ENCODE assay signal across 24 cellular contexts in the genomic region with DNA sequence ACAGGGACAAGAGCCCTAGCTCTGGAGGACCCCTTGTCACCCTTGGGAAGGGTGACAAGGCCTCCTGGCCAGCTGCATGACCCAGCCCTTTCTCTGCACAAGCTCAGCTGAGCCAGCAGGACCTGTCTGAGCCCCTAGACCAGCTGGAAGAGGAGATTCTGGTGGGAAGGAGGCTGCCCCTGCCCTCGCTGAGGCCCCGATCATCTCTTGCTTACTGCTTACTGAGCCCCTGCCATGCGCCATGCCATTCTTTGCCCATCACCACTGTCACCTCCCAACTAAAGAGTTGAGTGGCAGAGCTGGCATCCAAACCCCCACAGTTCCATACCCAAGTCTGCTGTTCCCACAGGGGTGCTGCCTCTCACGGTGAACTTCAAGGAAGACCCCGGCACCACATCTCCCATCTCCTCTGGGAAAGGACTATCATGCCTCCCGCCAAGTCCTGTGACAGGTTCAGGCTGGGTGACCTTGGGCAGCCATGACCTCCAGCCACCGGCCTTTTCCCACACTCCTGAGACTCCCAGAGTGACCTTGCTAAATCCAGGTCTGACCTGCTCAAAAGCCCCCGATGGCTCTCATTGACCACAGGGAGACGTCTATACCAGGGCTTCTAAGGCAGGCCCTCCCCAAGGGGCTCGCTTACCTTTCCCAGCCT. TPM values are rescaled to one million over a fixed set of nuclear protein-coding genes. Genes with fewer than 3 reads are reported as not detected.
"Had no signal": no experiment of that assay in that cellular context is flagged by ENCODE, and none has a peak within 500 bp of the region (broad histone marks: within the 10 kb centered on the region; RNA-seq: fewer than 3 reads in every experiment).

No MANE protein-coding gene starts in this region.

- H3K36me3 Mint-ChIP-seq: naive thymus-derived CD4-positive, alpha-beta T cell had no signal

- H3K4me1 Mint-ChIP-seq: activated CD4-positive, alpha-beta T cell treated with anti-CD3 and anti-CD28 coated beads for 36 hours; activated naive CD8-positive, alpha-beta T cell treated with anti-CD3 and anti-CD28 coated beads, Interleukin-2, amount 50 U/mL, for 24 hours; activated T-helper 17 cell treated with anti-CD3 and anti-CD28 coated beads, Interleukin-2, amount 50 U/mL, for 72 hours had no signal

- H3K4me1 ChIP-seq: tibial artery had no signal

- H3K36me3 ChIP-seq: heart right ventricle, tibial artery had no signal

- DNase-seq: activated CD4-positive, alpha-beta T cell treated with anti-CD3 and anti-CD28 coated beads for 36 hours; activated CD8-positive, alpha-beta T cell treated with anti-CD3 and anti-CD28 coated beads, Interleukin-2, amount 10 ng/mL, durations not matched to agents 7 days and 5 days; activated naive CD4-positive, alpha-beta T cell treated with Interleukin-2 at 50 U/mL for 16 hours; activated naive CD8-positive, alpha-beta T cell treated with anti-CD3 and anti-CD28 coated beads, Interleukin-2, amount 50 U/mL, for 24 hours; activated T-cell treated with anti-CD3 and anti-CD28 coated beads, Interleukin-2, amount 50 U/mL, for 24 hours; dermis blood vessel endothelial cell; effector CD8-positive, alpha-beta T cell; erythroblast; foreskin fibroblast; heart right ventricle; kidney; stimulated activated CD4-positive, alpha-beta T cell treated with anti-CD3 and anti-CD28 coated beads, Interleukin-4, amount 100 ng/mL, for 1 hour; stimulated activated naive CD8-positive, alpha-beta T cell treated with anti-CD3 and anti-CD28 coated beads, Interleukin-15, Interleukin-2, amounts not matched to agents 100 U/mL and 50 U/mL, for 24 hours; substantia nigra; T-helper 9 cell; tibial artery had no signal

- H3K4me3 ChIP-seq: heart right ventricle, tibial artery had no signal

- H3K27me3 ChIP-seq: heart right ventricle, tibial artery had no signal

- H3K4me3 Mint-ChIP-seq: activated CD4-positive, alpha-beta T cell treated with anti-CD3 and anti-CD28 coated beads for 36 hours; activated CD8-positive, alpha-beta T cell treated with anti-CD3 and anti-CD28 coated beads, Interleukin-2, amount 10 ng/mL, durations not matched to agents 7 days and 5 days; activated naive CD8-positive, alpha-beta T cell treated with anti-CD3 and anti-CD28 coated beads, Interleukin-2, amount 50 U/mL, for 24 hours; activated T-cell treated with anti-CD3 and anti-CD28 coated beads, Interleukin-2, amount 50 U/mL, for 24 hours; activated T-helper 17 cell treated with anti-CD3 and anti-CD28 coated beads, Interleukin-2, amount 50 U/mL, for 72 hours; naive thymus-derived CD4-positive, alpha-beta T cell; neural crest cell had no signal

- H3K27ac Mint-ChIP-seq: activated CD4-positive, alpha-beta T cell treated with anti-CD3 and anti-CD28 coated beads for 36 hours; activated CD8-positive, alpha-beta T cell treated with anti-CD3 and anti-CD28 coated beads, Interleukin-2, amount 10 ng/mL, durations not matched to agents 7 days and 5 days; activated naive CD8-positive, alpha-beta T cell treated with anti-CD3 and anti-CD28 coated beads, Interleukin-2, amount 50 U/mL, for 24 hours; activated T-cell treated with anti-CD3 and anti-CD28 coated beads, Interleukin-2, amount 50 U/mL, for 24 hours; activated T-helper 17 cell treated with anti-CD3 and anti-CD28 coated beads, Interleukin-2, amount 50 U/mL, for 72 hours; naive thymus-derived CD4-positive, alpha-beta T cell had no signal

- H3K27me3 Mint-ChIP-seq: activated CD4-positive, alpha-beta T cell treated with anti-CD3 and anti-CD28 coated beads for 36 hours; activated naive CD8-positive, alpha-beta T cell treated with anti-CD3 and anti-CD28 coated beads, Interleukin-2, amount 50 U/mL, for 24 hours; activated T-cell treated with anti-CD3 and anti-CD28 coated beads, Interleukin-2, amount 50 U/mL, for 24 hours; activated T-helper 17 cell treated with anti-CD3 and anti-CD28 coated beads, Interleukin-2, amount 50 U/mL, for 72 hours had no signal

- H3K9me3 Mint-ChIP-seq: activated naive CD8-positive, alpha-beta T cell treated with anti-CD3 and anti-CD28 coated beads, Interleukin-2, amount 50 U/mL, for 24 hours; activated T-cell treated with anti-CD3 and anti-CD28 coated beads, Interleukin-2, amount 50 U/mL, for 24 hours; activated T-helper 17 cell treated with anti-CD3 and anti-CD28 coated beads, Interleukin-2, amount 50 U/mL, for 72 hours; naive thymus-derived CD4-positive, alpha-beta T cell; neural crest cell had no signal

- ATAC-seq: activated CD4-positive, alpha-beta T cell treated with anti-CD3 and anti-CD28 coated beads for 36 hours; activated CD8-positive, alpha-beta T cell treated with anti-CD3 and anti-CD28 coated beads, Interleukin-2, amount 10 ng/mL, durations not matched to agents 7 days and 5 days; activated naive CD8-positive, alpha-beta T cell treated with anti-CD3 and anti-CD28 coated beads, Interleukin-2, amount 50 U/mL, for 24 hours; activated T-helper 17 cell treated with anti-CD3 and anti-CD28 coated beads, Interleukin-2, amount 50 U/mL, for 72 hours; heart right ventricle; naive thymus-derived CD4-positive, alpha-beta T cell; stimulated activated naive CD8-positive, alpha-beta T cell treated with anti-CD3 and anti-CD28 coated beads, Interleukin-15, Interleukin-2, amounts not matched to agents 100 U/mL and 50 U/mL, for 24 hours had no signal

- H3K27ac ChIP-seq: heart right ventricle, tibial artery had no signal

- H3K9me3 ChIP-seq: heart right ventricle, tibial artery had no signal

RNA-seq across cellular contexts. Expression of gene ACSBG1, which starts 34.0 kb away (rescaled TPM):
- total RNA-seq: activated T-helper 17 cell treated with anti-CD3 and anti-CD28 coated beads, Interleukin-2, amount 50 U/mL, for 72 hours; dermis blood vessel endothelial cell; fibroblast of lung; lung microvascular endothelial cell; omental fat pad; posterior vena cava; T-helper 1 cell treated with Interleukin-12 subunit alpha and Interleukin-12 subunit beta and Interleukin-4 antibody, amounts not matched to agents 30 ng/mL and 1 ng/mL, for 36 hours had no signal
- polyA plus RNA-seq: fibroblast of lung had no signal
